In the genomic region with DNA sequence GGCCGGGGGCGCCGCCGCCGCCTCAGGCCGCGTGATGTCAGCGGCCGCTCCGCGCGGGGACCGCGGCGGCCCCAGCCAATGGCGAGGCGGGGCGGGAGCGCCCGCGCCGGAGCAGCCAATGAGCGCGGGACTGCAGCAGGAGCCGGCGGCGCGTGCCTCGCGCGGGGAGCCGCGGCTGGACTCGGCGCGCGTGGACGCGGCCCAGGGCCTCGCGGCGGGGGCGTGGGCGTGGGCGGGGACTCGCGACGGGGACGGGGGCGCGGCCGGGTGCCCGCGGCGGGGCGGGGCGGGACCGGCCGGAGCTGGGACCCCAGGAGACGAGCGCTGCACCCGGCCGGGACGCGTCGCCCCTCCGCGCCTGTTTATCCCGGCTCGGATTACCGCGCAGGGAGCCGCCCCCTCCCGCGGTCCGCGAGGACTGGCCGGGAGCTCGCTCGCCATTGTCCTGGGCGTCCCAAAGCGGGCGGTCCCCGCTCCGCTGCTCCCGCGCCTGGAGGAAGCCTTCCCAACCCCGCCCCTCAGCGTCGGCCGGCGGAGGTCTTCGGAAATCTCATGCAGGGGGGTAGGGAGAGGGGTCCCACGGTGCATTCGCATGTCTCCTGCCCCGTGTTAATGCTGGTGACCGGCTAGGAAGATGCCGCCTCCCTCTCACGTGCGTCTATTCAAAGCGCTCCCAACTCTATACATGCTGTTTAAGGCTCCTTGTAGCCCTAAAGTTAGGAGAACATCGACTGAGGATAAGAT, we compare ENCODE assay signal across 8 cellular contexts. TPM values are rescaled to one million over a fixed set of nuclear protein-coding genes. Genes with fewer than 3 reads are reported as not detected.
DNase-seq lines count a peak whose midpoint lies in the region; ATAC-seq and TF ChIP-seq lines count a peak whose summit lies in the region.

A gene (minus strand): TSS at position 33 of the 744 bp plus-strand sequence. CDS start 253 bp downstream, outside the sequence.

- in situ Hi-C loops in HAP-1 (cut with MboI; ENCODE audit: low sequenced_read_pairs), result no loop called here

- peak within 1 kb of the TSS; percentile 41 for H3K27ac ChIP-seq in lower lobe of right lung

- H3K27me3 ChIP-seq in HAP-1 (ENCODE audit: low read depth), result no peaks in the 10 kb centered on the region
- H3K27me3 ChIP-seq in lower lobe of right lung (ENCODE audit: low read depth), result peaks cover 15% of the 10 kb centered on the region

- peak; percentile 37 for DNase-seq in DMS53 treated with DMSO at 0.1 percent for 48 hours (lab: John Stamatoyannopoulos, UW; ENCODE audit: unreplicated experiment)
- peak; percentile 68 to 87 for DNase-seq in HAP-1 (ENCODE audit: low spot score in 2 of 2)
- peak; percentile 6 for DNase-seq in NCI-H2107 (lab: John Stamatoyannopoulos, UW)
- DNase-seq in activated CD4-positive, alpha-beta T cell treated with anti-CD3 and anti-CD28 coated beads, Interleukin-2, amount 50 U/mL, for 48 hours, result peak; percentile 55 to 58
- DNase-seq in effector CD4-positive, alpha-beta T cell, result peak; percentile 56
- peak; percentile 76 for DNase-seq in lower lobe of right lung
- peak; percentile 56 for DNase-seq in stimulated activated CD8-positive, alpha-beta memory T cell treated with anti-CD3 and anti-CD28 coated beads, Interleukin-12 subunit alpha, Interleukin-12 subunit beta, amount 100 ng/mL, for 4 hours (ENCODE audit: low read depth)

- H3K9me3 ChIP-seq in HAP-1 (no peaks in the 10 kb centered on the region), lower lobe of right lung (no peaks in the 10 kb centered on the region)

- no peak for TF ChIP-seq CTCF in lower lobe of right lung (IDR thresholded peaks at IDR 0.05)

- intact Hi-C loops in lower lobe of right lung (cut with DNase I), result no loop called here

- H3K4me3 ChIP-seq in HAP-1 (peak within 1 kb of the TSS; percentile 40), lower lobe of right lung (peak within 1 kb of the TSS; percentile 76)

- peak; percentile 83 to 84 for ATAC-seq in lower lobe of right lung
- ATAC-seq in GM21367 (IDR thresholded peaks at IDR 0.05; ENCODE audit: unreplicated experiment), result no peak

- H3K4me1 ChIP-seq in HAP-1 (peaks cover 21% of the 10 kb centered on the region), lower lobe of right lung (peaks cover 22% of the 10 kb centered on the region)

- H3K36me3 ChIP-seq in HAP-1 (replicated peaks) (no peaks in the 10 kb centered on the region), lower lobe of right lung (no peaks in the 10 kb centered on the region)

RNA-seq across cellular contexts. Expression of the gene that starts here (rescaled TPM):
- 2.4 TPM for total RNA-seq in lower lobe of right lung

Comparison
In these comparisons a context has a peak if more than half of its experiments do, and no peak if none do; other contexts are left out.
1. DNase-seq: peak in every context shown above with its lines; median percentile 78 in HAP-1; 76 in lower lobe of right lung; 56 in activated CD4-positive, alpha-beta T cell treated with anti-CD3 and anti-CD28 coated beads, Interleukin-2, amount 50 U/mL, for 48 hours; 56 in effector CD4-positive, alpha-beta T cell; 56 in stimulated activated CD8-positive, alpha-beta memory T cell treated with anti-CD3 and anti-CD28 coated beads, Interleukin-12 subunit alpha, Interleukin-12 subunit beta, amount 100 ng/mL, for 4 hours; 37 in DMS53 treated with DMSO at 0.1 percent for 48 hours; 6 in NCI-H2107.